8 cellular contexts compared by ENCODE assay signal in the genomic region with DNA sequence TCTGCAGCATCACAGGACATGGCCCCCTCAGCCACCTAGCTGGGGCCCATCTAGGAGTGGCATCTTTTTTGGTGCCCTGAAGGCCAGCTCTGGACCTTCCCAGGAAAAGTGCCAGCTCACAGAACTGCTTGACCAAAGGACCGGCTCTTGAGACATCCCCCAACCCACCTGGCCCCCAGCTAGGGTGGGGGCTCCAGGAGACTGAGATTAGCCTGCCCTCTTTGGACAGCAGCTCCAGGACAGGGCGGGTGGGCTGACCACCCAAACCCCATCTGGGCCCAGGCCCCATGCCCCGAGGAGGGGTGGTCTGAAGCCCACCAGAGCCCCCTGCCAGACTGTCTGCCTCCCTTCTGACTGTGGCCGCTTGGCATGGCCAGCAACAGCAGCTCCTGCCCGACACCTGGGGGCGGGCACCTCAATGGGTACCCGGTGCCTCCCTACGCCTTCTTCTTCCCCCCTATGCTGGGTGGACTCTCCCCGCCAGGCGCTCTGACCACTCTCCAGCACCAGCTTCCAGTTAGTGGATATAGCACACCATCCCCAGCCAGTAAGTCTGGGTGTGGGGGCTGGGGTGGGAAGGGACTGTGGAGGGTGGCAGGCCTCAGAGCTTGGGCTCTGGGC. TPM values are rescaled to one million over a fixed set of nuclear protein-coding genes. Genes with fewer than 3 reads are reported as not detected.
DNase-seq lines count a peak whose midpoint lies in the region; ATAC-seq and TF ChIP-seq lines count a peak whose summit lies in the region.
"Had no signal": no experiment of that assay in that cellular context is flagged by ENCODE, and none has a peak within 500 bp of the region (broad histone marks: within the 10 kb centered on the region; RNA-seq: fewer than 3 reads in every experiment).

No MANE protein-coding gene starts in this region.

- peaks cover 4% of the 10 kb centered on the region for H3K36me3 ChIP-seq in IMR-90 (ENCODE audit: control insufficient read depth, insufficient read depth, low read length)
- no peaks in the 10 kb centered on the region for H3K36me3 ChIP-seq in H7 (replicated peaks; ENCODE audit: control insufficient read depth, insufficient read depth, low read length)
- H3K36me3 ChIP-seq in SJCRH30 = peaks cover 14% of the 10 kb centered on the region

- H2BK120ac ChIP-seq in IMR-90 (ENCODE audit: low read depth, low read length) = no peak overlapping the region

- no TSS peak for BruUV-seq in IMR-90 (replicated peaks; lab: Mats Ljungman, UMichigan)

- no CpG with 5 or more reads among the region's 10 CpGs for WGBS in IMR-90 (ENCODE audit: extremely low coverage in 2 of 2, insufficient read length in 1 of 2), 2 experiments

- intact Hi-C loops in IMR-90 (cut with micrococcal nuclease) = no loop called here

- in situ Hi-C loops in IMR-90 (cut with MboI; ENCODE audit: low sequenced_read_pairs) = no loop called here

- H3K9me3 Mint-ChIP-seq in activated T-helper 17 cell treated with anti-CD3 and anti-CD28 coated beads, Interleukin-2, amount 50 U/mL, for 72 hours = no peaks in the 10 kb centered on the region
- H3K9me3 Mint-ChIP-seq in stimulated activated naive CD8-positive, alpha-beta T cell treated with anti-CD3 and anti-CD28 coated beads, Interleukin-15, amount 100 ng/mL, for 72 hours = no peaks in the 10 kb centered on the region

- TF ChIP-seq RAD21 in IMR-90 (IDR thresholded peaks at IDR 0.05; ENCODE audit: low read length) = no peak

- peaks cover 17 to 94% of the 10 kb centered on the region in 2 experiments for H3K79me1 ChIP-seq in IMR-90 (ENCODE audit: low read depth in 1 of 2, low read length in 2 of 2)

- no peak overlapping the region for H3K14ac ChIP-seq in IMR-90 (replicated peaks; ENCODE audit: low read depth, low read length)

- H3K4me3 Mint-ChIP-seq in activated T-helper 17 cell treated with anti-CD3 and anti-CD28 coated beads, Interleukin-2, amount 50 U/mL, for 72 hours = peak overlapping the region; percentile 98
- H3K4me3 Mint-ChIP-seq in stimulated activated naive CD8-positive, alpha-beta T cell treated with anti-CD3 and anti-CD28 coated beads, Interleukin-15, amount 100 ng/mL, for 72 hours = peak overlapping the region; percentile 40 to 74

- no peak for TF ChIP-seq POLR2A in IMR-90 (IDR thresholded peaks at IDR 0.05; ENCODE audit: low read depth, low read length)

- no peak overlapping the region for H3K18ac ChIP-seq in IMR-90 (ENCODE audit: low read depth, low read length)

- H3K9ac ChIP-seq in IMR-90 (ENCODE audit: low read depth, low read length) = no peak overlapping the region

- peak overlapping the region; percentile 53 for H2AK9ac ChIP-seq in IMR-90 (replicated peaks; ENCODE audit: low read depth, low read length, poor library complexity)

- H3K9me1 ChIP-seq in IMR-90 (ENCODE audit: insufficient read depth, low read length) = peaks cover 40% of the 10 kb centered on the region

- POLR2A ChIA-PET in IMR-90 (lab: Charles Lee; ENCODE audit: unreplicated experiment) = no interaction called here

- peaks cover 55% of the 10 kb centered on the region for H3K4me1 ChIP-seq in IMR-90 (ENCODE audit: control insufficient read depth, insufficient read depth, low read length)
- H3K4me1 ChIP-seq in SJCRH30 = peaks cover 42% of the 10 kb centered on the region

- H3K27ac Mint-ChIP-seq in activated T-helper 17 cell treated with anti-CD3 and anti-CD28 coated beads, Interleukin-2, amount 50 U/mL, for 72 hours = peak overlapping the region; percentile 73
- H3K27ac Mint-ChIP-seq in stimulated activated naive CD8-positive, alpha-beta T cell treated with anti-CD3 and anti-CD28 coated beads, Interleukin-15, amount 100 ng/mL, for 72 hours = peak overlapping the region; percentile 27 to 76

- H2BK5ac ChIP-seq in IMR-90 (ENCODE audit: low read depth, low read length, poor library complexity, severe bottlenecking) = no peak overlapping the region

- no peak for TF ChIP-seq CTCF in IMR-90 (conservative IDR thresholded peaks at IDR 0.05; ENCODE audit: low read depth, low read length)

- no peak for DNase-seq in IMR-90
- no peak for DNase-seq in stimulated activated naive CD8-positive, alpha-beta T cell treated with anti-CD3 and anti-CD28 coated beads, Interleukin-15, amount 100 ng/mL, for 72 hours
- DNase-seq in H7 = no peak
- DNase-seq in SJCRH30 = no peak
- DNase-seq in NCI-H187 (lab: John Stamatoyannopoulos, UW) = no peak

- H3K4ac ChIP-seq in IMR-90 (ENCODE audit: low read depth, low read length) = no peak overlapping the region

- H3K9me3 ChIP-seq in IMR-90 (ENCODE audit: control insufficient read depth, insufficient read depth, low read length) = no peaks in the 10 kb centered on the region
- H3K9me3 ChIP-seq in SJCRH30 (replicated peaks) = no peaks in the 10 kb centered on the region

- no peaks in the 10 kb centered on the region for H3K27me3 Mint-ChIP-seq in activated T-helper 17 cell treated with anti-CD3 and anti-CD28 coated beads, Interleukin-2, amount 50 U/mL, for 72 hours
- no peaks in the 10 kb centered on the region for H3K27me3 Mint-ChIP-seq in stimulated activated naive CD8-positive, alpha-beta T cell treated with anti-CD3 and anti-CD28 coated beads, Interleukin-15, amount 100 ng/mL, for 72 hours

- CTCF ChIA-PET in IMR-90 (lab: Yijun Ruan, JAX) = interaction anchor here (0.9 kb wide), 1 partner anchor 46 kb away, joined by 3 read pairs; no protein-coding TSS in a partner anchor

- no peak overlapping the region for H3K23ac ChIP-seq in IMR-90 (ENCODE audit: low read depth, low read length)

- H2AFZ ChIP-seq in IMR-90 (replicated peaks; ENCODE audit: low read length, poor library complexity) = no peak overlapping the region

- H3K4me3 ChIP-seq in IMR-90 (ENCODE audit: insufficient read depth, low read depth, low read length) (no peak overlapping the region), H7 (ENCODE audit: insufficient read depth, low read depth, low read length) (no peak overlapping the region), SJCRH30 (no peak overlapping the region)

- no peak overlapping the region for H4K8ac ChIP-seq in IMR-90 (ENCODE audit: low read depth in 2 of 2, low read length in 2 of 2)

- H3K27ac ChIP-seq in IMR-90 (ENCODE audit: insufficient read depth, low read length) = no peak overlapping the region
- peak overlapping the region; percentile 18 for H3K27ac ChIP-seq in layer of hippocampus (ENCODE audit: low read depth, low read length)
- no peak overlapping the region for H3K27ac ChIP-seq in SJCRH30

- no peak overlapping the region for H2BK20ac ChIP-seq in IMR-90 (ENCODE audit: low read depth, low read length)

- H3K56ac ChIP-seq in IMR-90 (ENCODE audit: extremely low read depth, insufficient read depth, low read length) = no peak overlapping the region

- no peaks in the 10 kb centered on the region for H3K27me3 ChIP-seq in IMR-90 (ENCODE audit: control insufficient read depth, insufficient read depth, low read length)
- H3K27me3 ChIP-seq in layer of hippocampus (ENCODE audit: control insufficient read depth, insufficient read depth, low read length) = no peaks in the 10 kb centered on the region
- H3K27me3 ChIP-seq in H7 (ENCODE audit: control insufficient read depth, insufficient read depth, low read length) = no peaks in the 10 kb centered on the region
- no peaks in the 10 kb centered on the region for H3K27me3 ChIP-seq in SJCRH30

- no peak overlapping the region for H2BK15ac ChIP-seq in IMR-90 (ENCODE audit: low read depth, low read length)

- H4K5ac ChIP-seq in IMR-90 (ENCODE audit: low read depth, low read length) = no peak overlapping the region

- H4K91ac ChIP-seq in IMR-90 (ENCODE audit: insufficient read depth, low read depth, low read length) = no peak overlapping the region

- H4K20me1 ChIP-seq in IMR-90 (ENCODE audit: insufficient read depth, low read length) = peaks cover 47% of the 10 kb centered on the region

- H3K36me3 Mint-ChIP-seq in activated T-helper 17 cell treated with anti-CD3 and anti-CD28 coated beads, Interleukin-2, amount 50 U/mL, for 72 hours (ENCODE audit: low read depth) = peaks cover 73% of the 10 kb centered on the region

- dilution Hi-C loops in IMR-90 (cut with HindIII; ENCODE audit: low sequenced_read_pairs, unreplicated experiment) = no loop called here

- H3K4me2 ChIP-seq in IMR-90 (ENCODE audit: low read depth, low read length) = no peak overlapping the region

- peaks cover 56% of the 10 kb centered on the region for H3K4me1 Mint-ChIP-seq in activated T-helper 17 cell treated with anti-CD3 and anti-CD28 coated beads, Interleukin-2, amount 50 U/mL, for 72 hours
- H3K4me1 Mint-ChIP-seq in stimulated activated naive CD8-positive, alpha-beta T cell treated with anti-CD3 and anti-CD28 coated beads, Interleukin-15, amount 100 ng/mL, for 72 hours = peaks cover 92% of the 10 kb centered on the region

- no peak overlapping the region for H2AK5ac ChIP-seq in IMR-90 (ENCODE audit: low read depth, low read length)

- no peak for ATAC-seq in IMR-90 (ENCODE audit: low read depth)
- no peak for ATAC-seq in activated T-helper 17 cell treated with anti-CD3 and anti-CD28 coated beads, Interleukin-2, amount 50 U/mL, for 72 hours (replicated peaks)
- no peak for ATAC-seq in stimulated activated naive CD8-positive, alpha-beta T cell treated with anti-CD3 and anti-CD28 coated beads, Interleukin-15, amount 100 ng/mL, for 72 hours

TF ChIP-seq in IMR-90, 13 proteins besides CTCF, POLR2A, EP300 and RAD21 (continues in another document):
- no peak for TF ChIP-seq BHLHE40 (IDR thresholded peaks at IDR 0.05; ENCODE audit: low read depth, low read length)
- no peak for TF ChIP-seq CHD1 (IDR thresholded peaks at IDR 0.05; ENCODE audit: low read depth, low read length)

RNA-seq across cellular contexts. Expression of a gene that starts 22.0 kb away (rescaled TPM):
- 7.2 and 9.0 TPM in 2 replicates for total RNA-seq in IMR-90 (2012; rRNA removed)
- 12.7 and 13.6 TPM in 2 replicates for polyA plus RNA-seq in IMR-90 (2012; rRNA removed)
- polyA plus RNA-seq in IMR-90 (2012; cell fraction: cytosol; rRNA removed) = 11.3 and 18.9 TPM in 2 replicates
- 11.5 and 14.7 TPM in 2 replicates for polyA plus RNA-seq in IMR-90 (2012; cell fraction: nucleus; rRNA removed; ENCODE audit: low replicate concordance)
- 10 to 100 TPM; 43.7 to 61.9 TPM for total RNA-seq in activated T-helper 17 cell treated with anti-CD3 and anti-CD28 coated beads, Interleukin-2, amount 50 U/mL, for 72 hours
- total RNA-seq in H7 (2014; rRNA removed; shearing (Covaris generic)) = 19.3 and 22.1 TPM in 2 replicates
- total RNA-seq in SJCRH30 (2014; rRNA removed; shearing (Covaris generic)) = 42.3 and 43.2 TPM in 2 replicates

RNA-seq across cellular contexts. Expression of a gene that starts 33.6 kb away (rescaled TPM):
- not detected in 2 replicates for total RNA-seq in IMR-90 (2012; rRNA removed)
- 0.10 and 0.39 TPM in 2 replicates for polyA plus RNA-seq in IMR-90 (2012; rRNA removed)
- 0.11 and 1.0 TPM in 2 replicates for polyA plus RNA-seq in IMR-90 (2012; cell fraction: cytosol; rRNA removed)
- polyA plus RNA-seq in IMR-90 (2012; cell fraction: nucleus; rRNA removed; ENCODE audit: low replicate concordance) = 0.80 and 0.91 TPM in 2 replicates
- total RNA-seq in activated T-helper 17 cell treated with anti-CD3 and anti-CD28 coated beads, Interleukin-2, amount 50 U/mL, for 72 hours = not detected
- 0.38 and 1.2 TPM in 2 replicates for total RNA-seq in H7 (2014; rRNA removed; shearing (Covaris generic))
- not detected in 2 replicates for total RNA-seq in SJCRH30 (2014; rRNA removed; shearing (Covaris generic))
- total RNA-seq: M059J had no signal

RNA-seq across cellular contexts. Expression of a gene that starts 43.3 kb away (rescaled TPM):
- 25.6 and 27.8 TPM in 2 replicates for total RNA-seq in IMR-90 (2012; rRNA removed)
- 13.8 and 15.3 TPM in 2 replicates for polyA plus RNA-seq in IMR-90 (2012; rRNA removed)
- polyA plus RNA-seq in IMR-90 (2012; cell fraction: cytosol; rRNA removed) = 4.2 and 16.4 TPM in 2 replicates
- polyA plus RNA-seq in IMR-90 (2012; cell fraction: nucleus; rRNA removed; ENCODE audit: low replicate concordance) = 3.9 and 9.1 TPM in 2 replicates
- total RNA-seq in activated T-helper 17 cell treated with anti-CD3 and anti-CD28 coated beads, Interleukin-2, amount 50 U/mL, for 72 hours = 100 to 1,000 TPM in 1 of 2 donors, 10 to 100 TPM in 1; 60.9 to 101 TPM
- total RNA-seq in H7 (2014; rRNA removed; shearing (Covaris generic)) = 80.8 and 83.6 TPM in 2 replicates
- total RNA-seq in SJCRH30 (2014; rRNA removed; shearing (Covaris generic)) = 89.3 and 97.0 TPM in 2 replicates
